In the genomic region with DNA sequence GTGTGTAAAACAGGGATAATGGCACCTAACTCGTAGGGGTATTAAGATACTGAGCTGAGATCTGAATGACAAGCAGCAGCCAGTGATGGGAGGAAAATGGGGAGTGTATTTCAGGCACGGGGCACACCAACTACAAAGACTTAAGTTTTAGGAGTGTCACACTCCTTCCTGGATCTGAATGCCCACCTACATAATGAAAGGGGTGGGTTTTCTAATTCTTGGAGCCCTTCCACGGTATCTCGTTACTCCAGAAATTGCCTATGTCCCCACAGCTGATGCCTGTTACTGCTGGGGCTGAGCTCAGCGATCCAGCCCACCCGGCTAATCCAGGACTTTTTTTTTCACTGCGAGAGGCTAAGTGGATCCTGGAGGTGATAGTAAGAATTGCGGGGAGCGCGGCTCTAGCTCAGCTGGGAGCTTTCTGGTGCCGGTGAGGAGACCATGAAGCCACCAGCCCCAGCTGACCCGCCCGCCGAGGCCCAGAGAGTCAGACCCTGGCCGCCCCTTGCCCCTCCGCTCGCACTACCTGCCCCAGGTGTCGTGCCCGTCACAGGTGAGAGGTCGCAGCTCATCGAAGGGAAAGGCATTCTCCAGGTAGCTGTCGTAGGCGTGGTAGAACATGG, we compare ENCODE assay signal across 8 cellular contexts. TPM values are rescaled to one million over a fixed set of nuclear protein-coding genes. Genes with fewer than 3 reads are reported as not detected.
DNase-seq lines count a peak whose midpoint lies in the region; ATAC-seq, FAIRE-seq and TF ChIP-seq lines count a peak whose summit lies in the region.

No MANE protein-coding gene starts in this region.

- H3K4me1 ChIP-seq in Caco-2 (peaks cover 20% of the 10 kb centered on the region), colonic mucosa (peaks cover 8% of the 10 kb centered on the region), urinary bladder (ENCODE audit: insufficient read depth) (no peaks in the 10 kb centered on the region)

- no peak for TF ChIP-seq POLR2A in H54 (IDR thresholded peaks at IDR 0.05; ENCODE audit: low read depth, low read length)

- BruUV-seq in Caco-2 (replicated peaks; lab: Mats Ljungman, UMichigan): TSS peak; percentile 60

- H3K27ac Mint-ChIP-seq in Caco-2 (ENCODE audit: unreplicated experiment): peak overlapping the region; percentile 96

- no peaks in the 10 kb centered on the region for H3K9me3 ChIP-seq in Caco-2
- H3K9me3 ChIP-seq in colonic mucosa: no peaks in the 10 kb centered on the region

- intact Hi-C loops in Caco-2 (cut with micrococcal nuclease; ENCODE audit: unreplicated experiment) (loop anchor here (2.0 to 5.0 kb wide), 2 partner anchors 28 to 314 kb away; no protein-coding TSS in a partner anchor), colonic mucosa (cut with DNase I) (loop anchor here (5.0 kb wide), 1 partner anchor 126 kb away; no protein-coding TSS in a partner anchor)

- H3K9me3 Mint-ChIP-seq in Caco-2 (ENCODE audit: unreplicated experiment): no peaks in the 10 kb centered on the region

- in situ Hi-C loops in GM13977 (cut with MboI; ENCODE audit: low pct_unique_long_range_greater_than_20kb, low sequenced_read_pairs, unreplicated experiment): no loop called here

- POLR2A ChIA-PET in Caco-2 (lab: Charles Lee): interaction anchor here (0.6 to 3.6 kb wide), 15 partner anchors 10 to 1133 kb away, joined by 3 to 119 read pairs (median 6); partner anchors contain the start of genes CEP250, EIF6, MMP24OS and RBM39

- H3K9ac ChIP-seq in colonic mucosa (ENCODE audit: low read depth in 2 of 2, low read length in 2 of 2): peak overlapping the region; percentile 85 to 87

- H3K27me3 ChIP-seq in Caco-2 (replicated peaks; ENCODE audit: control insufficient read depth, insufficient read depth, low read length): no peaks in the 10 kb centered on the region
- no peaks in the 10 kb centered on the region for H3K27me3 ChIP-seq in colonic mucosa

- H3K27me3 Mint-ChIP-seq in Caco-2 (ENCODE audit: insufficient read depth, unreplicated experiment): no peaks in the 10 kb centered on the region

- H3K4me3 Mint-ChIP-seq in Caco-2 (ENCODE audit: unreplicated experiment): peak overlapping the region; percentile 88

- FAIRE-seq in H54 (lab: Jason Lieb, UNC): no peak

- no peaks in the 10 kb centered on the region for H3K36me3 ChIP-seq in Caco-2 (ENCODE audit: control insufficient read depth, insufficient read depth, low read length)
- no peaks in the 10 kb centered on the region for H3K36me3 ChIP-seq in colonic mucosa
- peaks cover 1% of the 10 kb centered on the region for H3K36me3 ChIP-seq in urinary bladder (ENCODE audit: insufficient read depth)

- peak overlapping the region; percentile 90 for H3K27ac ChIP-seq in colonic mucosa
- no peak overlapping the region for H3K27ac ChIP-seq in urinary bladder (ENCODE audit: low read depth)

- CTCF ChIA-PET in Caco-2 (lab: Charles Lee): interaction anchor here (0.5 to 7.1 kb wide), 28 partner anchors 10 to 1026 kb away, joined by 3 to 354 read pairs (median 6); partner anchors contain the start of genes ACSS2, EIF6, MMP24 and MMP24OS

- H3K36me3 Mint-ChIP-seq in Caco-2 (ENCODE audit: insufficient read depth, unreplicated experiment): peaks cover 14% of the 10 kb centered on the region

- peak; percentile 77 to 78 for DNase-seq in Caco-2
- DNase-seq in H54 (ENCODE audit: insufficient read length, low spot score): peak; percentile 44
- peak; percentile 34 for DNase-seq in RPMI8226
- peak; percentile 57 for DNase-seq in colonic mucosa
- DNase-seq in lung microvascular endothelial cell (ENCODE audit: low read depth in 2 of 2): peak; percentile 33 to 34
- no peak for DNase-seq in GM13977 (ENCODE audit: low spot score)

- H3K4me3 ChIP-seq in Caco-2 (ENCODE audit: low read depth, low read length): peak overlapping the region; percentile 53
- peak overlapping the region; percentile 66 for H3K4me3 ChIP-seq in colonic mucosa
- peak overlapping the region; percentile 72 for H3K4me3 ChIP-seq in urinary bladder (ENCODE audit: low read depth, low read length)

- TF ChIP-seq CTCF in Caco-2 (IDR thresholded peaks at IDR 0.05; ENCODE audit: insufficient read depth in 1 of 2, low read depth in 1 of 2, low read length in 1 of 2, severe bottlenecking in 1 of 2, unreplicated experiment in 1 of 2) (peak; percentile 3 to 29), colonic mucosa (IDR thresholded peaks at IDR 0.05) (no peak), GM13977 (IDR thresholded peaks at IDR 0.05; ENCODE audit: extremely low read depth, insufficient read depth, missing control alignments) (no peak)

- ATAC-seq in HG03175 (IDR thresholded peaks at IDR 0.05; ENCODE audit: unreplicated experiment): no peak

- WGBS in urinary bladder: 6% methylated on average over 23 of the region's 23 CpGs

- peaks cover 41% of the 10 kb centered on the region for H3K4me1 Mint-ChIP-seq in Caco-2 (ENCODE audit: low read depth, unreplicated experiment)

RNA-seq across cellular contexts. Expression of gene EDEM2, which starts 0.7 kb away (rescaled TPM):
- 41.2 and 42.4 TPM in 2 replicates for total RNA-seq in Caco-2 (2022)
- 10 to 100 TPM; 28.0 to 36.0 TPM for total RNA-seq in colonic mucosa
- total RNA-seq in lung microvascular endothelial cell: 76.3 and 123 TPM in 2 replicates
- total RNA-seq in urinary bladder: 15.1 TPM
- polyA plus RNA-seq in urinary bladder: 17.8 TPM

RNA-seq across cellular contexts. Expression of gene PROCR, which starts 25.5 kb away (rescaled TPM):
- total RNA-seq in Caco-2 (2022) (4.0 and 4.7 TPM in 2 replicates), colonic mucosa (10 to 100 TPM in 1 of 2 donors, 1 to 10 TPM in 1; 9.8 to 14.5 TPM), lung microvascular endothelial cell (169 and 328 TPM in 2 replicates), urinary bladder (43.0 TPM)
- 54.6 TPM for polyA plus RNA-seq in urinary bladder

RNA-seq across cellular contexts. Expression of gene TRPC4AP, which starts 53.8 kb away (rescaled TPM):
- total RNA-seq in Caco-2 (2022) (144 and 146 TPM in 2 replicates), colonic mucosa (10 to 100 TPM; 52.8 to 63.2 TPM), lung microvascular endothelial cell (64.1 and 70.2 TPM in 2 replicates), urinary bladder (52.3 TPM)
- polyA plus RNA-seq in urinary bladder: 40.0 TPM

Comparison
In these comparisons a context has a peak if more than half of its experiments do, and no peak if none do; other contexts are left out.
1. CTCF ChIP-seq: peak in Caco-2 (2 of 2); none in colonic mucosa (single experiment) and GM13977 (single experiment).
2. Peak in every context shown above with its lines, with median percentiles within 50 percentile points of each other: H3K4me3 ChIP-seq.